ENCODE assay signal across 18 cellular contexts in genomic region chr9:78437721-78438610, GRCh38.
DNase-seq lines count a peak whose midpoint lies in the region; ATAC-seq, FAIRE-seq and TF ChIP-seq lines count a peak whose summit lies in the region.
"Had no signal": no experiment of that assay in that cellular context is flagged by ENCODE, and none has a peak within 500 bp of the region (broad histone marks: within the 10 kb centered on the region; RNA-seq: fewer than 3 reads in every experiment).

No MANE protein-coding gene starts in this region.

- WGBS in heart right ventricle, 2 donors, result 75% methylated on average over 13 of the region's 13 CpGs

- no peak overlapping the region for H3K9ac ChIP-seq in iPS-18a (ENCODE audit: low read length)

- FAIRE-seq in G401.6 (lab: Jason Lieb, UNC), result peak; percentile 99
- FAIRE-seq: urothelium cell line had no signal

- intact Hi-C loops in heart right ventricle (cut with DNase I), result loop anchor here in 1 of 10 donors (10.0 kb wide), 1 partner anchor 63 kb away; no protein-coding TSS in a partner anchor

- H3K9me3 ChIP-seq in WERI-Rb-1 (ENCODE audit: severe bottlenecking) (no peaks in the 10 kb centered on the region), iPS-18a (ENCODE audit: control insufficient read depth, low read depth, low read length) (no peaks in the 10 kb centered on the region), heart right ventricle (no peaks in the 10 kb centered on the region)

- H3K36me3 ChIP-seq in WERI-Rb-1 (no peaks in the 10 kb centered on the region), iPS-18a (ENCODE audit: control insufficient read depth, low read depth, low read length) (no peaks in the 10 kb centered on the region), heart right ventricle (no peaks in the 10 kb centered on the region)

- peak; percentile 75 for DNase-seq in WERI-Rb-1
- DNase-seq in pons (ENCODE audit: low spot score), result peak; percentile 4
- DNase-seq in OCI-M1 (lab: John Stamatoyannopoulos, UW), result no peak
- DNase-seq in DMS153 (lab: John Stamatoyannopoulos, UW), result no peak
- no peak for DNase-seq in heart right ventricle
- no peak for DNase-seq in ureter (ENCODE audit: low spot score)
- DNase-seq: activated CD4-positive, alpha-beta T cell treated with anti-CD3 and anti-CD28 coated beads for 1 hour; activated CD8-positive, alpha-beta memory T cell treated with anti-CD3 and anti-CD28 coated beads, Interleukin-2, amount 50 U/mL, for 4 hours; activated gamma-delta T cell; left ventricle myocardium superior; naive thymus-derived CD4-positive, alpha-beta T cell; NCI-H1436 treated with DMSO at 0.1 percent for 48 hours; NCI-H446; SHP77 treated with DMSO at 0.1 percent for 48 hours; stimulated activated naive CD8-positive, alpha-beta T cell treated with anti-CD3 and anti-CD28 coated beads, Interleukin-15, amount 100 ng/mL, for 72 hours had no signal

- H3K27me3 ChIP-seq in WERI-Rb-1 (ENCODE audit: insufficient read depth, low read depth, severe bottlenecking), result no peaks in the 10 kb centered on the region
- no peaks in the 10 kb centered on the region for H3K27me3 ChIP-seq in iPS-18a (ENCODE audit: control insufficient read depth, insufficient read depth, low read length)
- H3K27me3 ChIP-seq in heart right ventricle, result peaks cover 0 to 41% (median 7%) of the 10 kb centered on the region in 7 donors

- H3K4me3 ChIP-seq in WERI-Rb-1 (ENCODE audit: low read depth, low read length) (peak overlapping the region; percentile 15), iPS-18a (ENCODE audit: low read length) (no peak overlapping the region), heart right ventricle (no peak overlapping the region)

- no peak overlapping the region for H3K27ac ChIP-seq in WERI-Rb-1
- H3K27ac ChIP-seq in iPS-18a (ENCODE audit: low read length), result peak overlapping the region; percentile 14
- no peak overlapping the region for H3K27ac ChIP-seq in heart right ventricle

- TF ChIP-seq CTCF in WERI-Rb-1 (IDR thresholded peaks at IDR 0.05; ENCODE audit: low read depth, low read length) (no peak), heart right ventricle (IDR thresholded peaks at IDR 0.05) (no peak)

- H3K4me1 ChIP-seq in iPS-18a (ENCODE audit: control insufficient read depth, low read depth, low read length) (peaks cover 36% of the 10 kb centered on the region), heart right ventricle (peaks cover 0 to 9% (median 3%) of the 10 kb centered on the region in 9 donors)

- ATAC-seq in heart right ventricle, result no peak
- ATAC-seq: left ventricle myocardium superior; naive thymus-derived CD4-positive, alpha-beta T cell; stimulated activated naive CD8-positive, alpha-beta T cell treated with anti-CD3 and anti-CD28 coated beads, Interleukin-15, amount 100 ng/mL, for 72 hours had no signal

Comparison
In these comparisons a context has a peak if more than half of its experiments do, and no peak if none do; other contexts are left out.
1. DNase-seq: peak in WERI-Rb-1 (single experiment) and pons (single experiment); none in OCI-M1 (single experiment), DMS153 (single experiment), heart right ventricle (0 of 2) and ureter (single experiment).